ENCODE assay signal across 8 cellular contexts in the genomic region with DNA sequence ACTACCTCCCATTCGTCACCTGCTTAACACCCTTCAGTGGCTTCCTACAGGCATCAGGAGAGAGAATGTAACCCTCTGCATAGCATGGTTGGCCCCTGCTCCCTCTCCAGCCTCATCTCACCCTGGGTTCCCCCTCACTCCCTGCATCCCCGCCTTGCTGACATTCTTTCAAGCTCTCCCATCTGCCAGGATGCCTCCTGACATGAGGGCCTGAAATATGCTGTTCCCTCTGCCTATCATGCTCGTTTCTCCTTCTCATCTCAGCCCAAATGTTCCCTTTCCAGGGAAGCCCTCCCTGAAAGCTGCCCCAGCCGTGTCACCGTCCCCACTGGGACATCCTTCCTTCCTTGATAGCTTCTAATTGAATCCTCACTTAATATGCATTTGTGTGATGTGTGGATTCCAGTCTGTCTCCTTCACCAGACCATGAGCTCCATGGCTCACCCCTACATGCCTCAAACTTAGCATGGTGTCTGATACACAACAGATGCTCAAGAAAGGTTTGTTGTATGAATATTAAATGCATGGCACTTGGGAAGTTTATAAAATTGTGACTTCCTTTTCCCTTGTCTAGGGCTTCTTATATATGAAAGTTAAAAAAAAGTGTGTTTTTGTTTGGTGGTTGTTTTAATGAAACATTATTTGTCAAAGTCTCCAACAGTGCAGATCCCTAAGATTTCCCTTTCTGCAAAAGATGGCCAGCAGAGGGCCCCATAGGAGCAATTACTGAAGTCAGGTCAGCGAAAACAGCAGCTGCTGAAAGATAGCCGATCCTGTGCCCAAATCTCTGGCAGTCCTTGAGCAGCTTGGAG. TPM values are rescaled to one million over a fixed set of nuclear protein-coding genes. Genes with fewer than 3 reads are reported as not detected.
DNase-seq lines count a peak whose midpoint lies in the region; ATAC-seq and TF ChIP-seq lines count a peak whose summit lies in the region.

No MANE protein-coding gene starts in this region.

- CTCF ChIA-PET in HEK293 (lab: Yijun Ruan, JAX) = interaction anchor here (0.7 to 6.3 kb wide), 28 partner anchors 9 to 413 kb away, joined by 3 to 66 read pairs (median 4); no protein-coding TSS in a partner anchor

- H3K27me3 ChIP-seq in lung (ENCODE audit: control insufficient read depth, insufficient read depth) = no peaks in the 10 kb centered on the region

- no peaks in the 10 kb centered on the region for H3K9me3 ChIP-seq in HEK293 (ENCODE audit: control insufficient read depth, insufficient read depth, low read depth, low read length)
- H3K9me3 ChIP-seq in lung (ENCODE audit: control insufficient read depth in 2 of 2, insufficient read depth in 1 of 2, low read length in 1 of 2) = no peaks in the 10 kb centered on the region

- 63% methylated on average over 7 of the region's 7 CpGs for WGBS in lung, 2 donors

- ATAC-seq in lung (ENCODE audit: insufficient read depth, low FRiP score) = peak; percentile 89
- no peak for ATAC-seq in GM19452 (IDR thresholded peaks at IDR 0.05; ENCODE audit: unreplicated experiment)

- H3K27ac ChIP-seq in HEK293 (ENCODE audit: extremely low read depth, low read depth, low read length) = no peak overlapping the region
- no peak overlapping the region for H3K27ac ChIP-seq in lung (ENCODE audit: low read depth in 1 of 2, low read length in 1 of 2)

- no peaks in the 10 kb centered on the region for H3K36me3 ChIP-seq in HEK293 (ENCODE audit: control insufficient read depth in 2 of 2, insufficient read depth in 1 of 2, low read length in 2 of 2)
- H3K36me3 ChIP-seq in lung (ENCODE audit: control insufficient read depth in 2 of 2, insufficient read depth in 2 of 2, low read length in 2 of 2) = no peaks in the 10 kb centered on the region

- H3K4me3 ChIP-seq in HEK293 (ENCODE audit: low read depth, low read length) (no peak overlapping the region), lung (no peak overlapping the region)

- DNase-seq in CMK (ENCODE audit: low read depth) (peak; percentile 39), NCI-H510A (lab: John Stamatoyannopoulos, UW) (peak; percentile 33), dermis blood vessel endothelial cell (peak; percentile 82), lung (ENCODE audit: low spot score) (peak; percentile 62)
- peak; percentile 78 for DNase-seq in activated CD4-positive, alpha-beta T cell treated with anti-CD3 and anti-CD28 coated beads, Interleukin-2, amount 50 U/mL, for 1 hour
- peak; percentile 32 for DNase-seq in stimulated activated CD8-positive, alpha-beta memory T cell treated with anti-CD3 and anti-CD28 coated beads, Interleukin-12 subunit alpha, Interleukin-12 subunit beta, amount 100 ng/mL, for 24 hours (ENCODE audit: extremely low read depth)

- POLR2A ChIA-PET in HEK293 (lab: Yijun Ruan, JAX) = no interaction called here

- TF ChIP-seq CTCF in HEK293 (tag by site-specific recombination; IDR thresholded peaks at IDR 0.05) = 0 out of 2 replicates have a peak, but pooled peaks have one; percentile 27
- TF ChIP-seq CTCF in lung (IDR thresholded peaks at IDR 0.05; ENCODE audit: control extremely low read depth, extremely low read depth) = peak; percentile 65

- H3K4me1 ChIP-seq in HEK293 (ENCODE audit: control insufficient read depth, insufficient read depth, low read length) (no peaks in the 10 kb centered on the region), lung (ENCODE audit: control insufficient read depth in 2 of 2, insufficient read depth in 2 of 2, low read length in 2 of 2) (peaks cover 0 to 2% of the 10 kb centered on the region in 2 donors)

TF ChIP-seq in HEK293, 187 proteins besides CTCF, POLR2A, EP300 and RAD21 (continues in another document):
- 0 out of 2 replicates have a peak, but pooled peaks have one; percentile 21 for TF ChIP-seq ZSCAN30 (tag by site-specific recombination; IDR thresholded peaks at IDR 0.05)
- TF ChIP-seq ZNF175 (tag by site-specific recombination; IDR thresholded peaks at IDR 0.05) = no peak
- TF ChIP-seq ZBTB17 (tag by site-specific recombination; IDR thresholded peaks at IDR 0.05) = peak; percentile 85
- no peak for TF ChIP-seq REPIN1 (tag by site-specific recombination; IDR thresholded peaks at IDR 0.05; ENCODE audit: low read depth)
- no peak for TF ChIP-seq ZNF530 (tag by site-specific recombination; IDR thresholded peaks at IDR 0.05; ENCODE audit: low read depth)
- TF ChIP-seq ZNF341 (tag by site-specific recombination; IDR thresholded peaks at IDR 0.05; ENCODE audit: low read depth) = no peak
- TF ChIP-seq ZNF274 (IDR thresholded peaks at IDR 0.05; ENCODE audit: low read length) = no peak
- TF ChIP-seq ZNF274 (tag by site-specific recombination; IDR thresholded peaks at IDR 0.05; ENCODE audit: borderline replicate concordance) = no peak
- TF ChIP-seq, protein P1, sequence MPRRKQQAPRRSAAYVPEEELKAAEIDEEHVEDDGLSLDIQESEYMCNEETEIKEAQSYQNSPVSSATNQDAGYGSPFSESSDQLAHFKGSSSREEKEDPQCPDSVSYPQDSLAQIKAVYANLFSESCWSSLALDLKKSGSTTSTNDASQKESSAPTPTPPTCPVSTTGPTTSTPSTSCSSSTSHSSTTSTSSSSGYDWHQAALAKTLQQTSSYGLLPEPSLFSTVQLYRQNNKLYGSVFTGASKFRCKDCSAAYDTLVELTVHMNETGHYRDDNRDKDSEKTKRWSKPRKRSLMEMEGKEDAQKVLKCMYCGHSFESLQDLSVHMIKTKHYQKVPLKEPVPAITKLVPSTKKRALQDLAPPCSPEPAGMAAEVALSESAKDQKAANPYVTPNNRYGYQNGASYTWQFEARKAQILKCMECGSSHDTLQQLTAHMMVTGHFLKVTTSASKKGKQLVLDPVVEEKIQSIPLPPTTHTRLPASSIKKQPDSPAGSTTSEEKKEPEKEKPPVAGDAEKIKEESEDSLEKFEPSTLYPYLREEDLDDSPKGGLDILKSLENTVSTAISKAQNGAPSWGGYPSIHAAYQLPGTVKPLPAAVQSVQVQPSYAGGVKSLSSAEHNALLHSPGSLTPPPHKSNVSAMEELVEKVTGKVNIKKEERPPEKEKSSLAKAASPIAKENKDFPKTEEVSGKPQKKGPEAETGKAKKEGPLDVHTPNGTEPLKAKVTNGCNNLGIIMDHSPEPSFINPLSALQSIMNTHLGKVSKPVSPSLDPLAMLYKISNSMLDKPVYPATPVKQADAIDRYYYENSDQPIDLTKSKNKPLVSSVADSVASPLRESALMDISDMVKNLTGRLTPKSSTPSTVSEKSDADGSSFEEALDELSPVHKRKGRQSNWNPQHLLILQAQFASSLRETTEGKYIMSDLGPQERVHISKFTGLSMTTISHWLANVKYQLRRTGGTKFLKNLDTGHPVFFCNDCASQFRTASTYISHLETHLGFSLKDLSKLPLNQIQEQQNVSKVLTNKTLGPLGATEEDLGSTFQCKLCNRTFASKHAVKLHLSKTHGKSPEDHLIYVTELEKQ (tag by site-specific recombination; IDR thresholded peaks at IDR 0.05; ENCODE audit: borderline replicate concordance) = no peak
- no peak for TF ChIP-seq ZNF202 (tag by site-specific recombination; IDR thresholded peaks at IDR 0.05; ENCODE audit: borderline replicate concordance)
- TF ChIP-seq ZSCAN23 (tag by site-specific recombination; IDR thresholded peaks at IDR 0.05) = no peak
- no peak for TF ChIP-seq GFI1B (tag by site-specific recombination; IDR thresholded peaks at IDR 0.05)
- no peak for TF ChIP-seq KLF8 (tag by site-specific recombination; IDR thresholded peaks at IDR 0.05)
- TF ChIP-seq ZNF837 (tag by site-specific recombination; IDR thresholded peaks at IDR 0.05) = no peak
- TF ChIP-seq, protein P2, sequence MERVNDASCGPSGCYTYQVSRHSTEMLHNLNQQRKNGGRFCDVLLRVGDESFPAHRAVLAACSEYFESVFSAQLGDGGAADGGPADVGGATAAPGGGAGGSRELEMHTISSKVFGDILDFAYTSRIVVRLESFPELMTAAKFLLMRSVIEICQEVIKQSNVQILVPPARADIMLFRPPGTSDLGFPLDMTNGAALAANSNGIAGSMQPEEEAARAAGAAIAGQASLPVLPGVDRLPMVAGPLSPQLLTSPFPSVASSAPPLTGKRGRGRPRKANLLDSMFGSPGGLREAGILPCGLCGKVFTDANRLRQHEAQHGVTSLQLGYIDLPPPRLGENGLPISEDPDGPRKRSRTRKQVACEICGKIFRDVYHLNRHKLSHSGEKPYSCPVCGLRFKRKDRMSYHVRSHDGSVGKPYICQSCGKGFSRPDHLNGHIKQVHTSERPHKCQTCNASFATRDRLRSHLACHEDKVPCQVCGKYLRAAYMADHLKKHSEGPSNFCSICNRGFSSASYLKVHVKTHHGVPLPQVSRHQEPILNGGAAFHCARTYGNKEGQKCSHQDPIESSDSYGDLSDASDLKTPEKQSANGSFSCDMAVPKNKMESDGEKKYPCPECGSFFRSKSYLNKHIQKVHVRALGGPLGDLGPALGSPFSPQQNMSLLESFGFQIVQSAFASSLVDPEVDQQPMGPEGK (tag by site-specific recombination; IDR thresholded peaks at IDR 0.05) = no peak
- TF ChIP-seq ZNF112 (tag by site-specific recombination; IDR thresholded peaks at IDR 0.05) = no peak
- TF ChIP-seq GLIS2 (tag by site-specific recombination; IDR thresholded peaks at IDR 0.05) = no peak
- TF ChIP-seq ZNF561 (tag by site-specific recombination; IDR thresholded peaks at IDR 0.05; ENCODE audit: borderline replicate concordance) = 0 out of 2 replicates have a peak, but pooled peaks have one; percentile 34
- TF ChIP-seq ZNF585B (tag by site-specific recombination; IDR thresholded peaks at IDR 0.05) = no peak
- no peak for TF ChIP-seq ZNF830 (tag by site-specific recombination; IDR thresholded peaks at IDR 0.05; ENCODE audit: low read depth)
- TF ChIP-seq, protein P3, sequence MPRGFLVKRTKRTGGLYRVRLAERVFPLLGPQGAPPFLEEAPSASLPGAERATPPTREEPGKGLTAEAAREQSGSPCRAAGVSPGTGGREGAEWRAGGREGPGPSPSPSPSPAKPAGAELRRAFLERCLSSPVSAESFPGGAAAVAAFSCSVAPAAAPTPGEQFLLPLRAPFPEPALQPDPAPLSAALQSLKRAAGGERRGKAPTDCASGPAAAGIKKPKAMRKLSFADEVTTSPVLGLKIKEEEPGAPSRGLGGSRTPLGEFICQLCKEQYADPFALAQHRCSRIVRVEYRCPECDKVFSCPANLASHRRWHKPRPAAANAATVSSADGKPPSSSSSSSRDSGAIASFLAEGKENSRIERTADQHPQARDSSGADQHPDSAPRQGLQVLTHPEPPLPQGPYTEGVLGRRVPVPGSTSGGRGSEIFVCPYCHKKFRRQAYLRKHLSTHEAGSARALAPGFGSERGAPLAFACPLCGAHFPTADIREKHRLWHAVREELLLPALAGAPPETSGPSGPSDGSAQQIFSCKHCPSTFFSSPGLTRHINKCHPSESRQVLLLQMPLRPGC (tag by site-specific recombination; IDR thresholded peaks at IDR 0.05) = no peak
- TF ChIP-seq ZNF843 (tag by site-specific recombination; IDR thresholded peaks at IDR 0.05) = no peak
- peak; percentile 51; the same call in 1 of the 2 replicates for TF ChIP-seq ZNF660 (tag by site-specific recombination; IDR thresholded peaks at IDR 0.05)
- no peak for TF ChIP-seq ZNF791 (tag by site-specific recombination; IDR thresholded peaks at IDR 0.05)

RNA-seq across cellular contexts. Expression of a gene that starts 7.3 kb away (rescaled TPM):
- total RNA-seq in dermis blood vessel endothelial cell = not detected in 2 replicates
- not detected for total RNA-seq in lung
- polyA plus RNA-seq in lung = under 1 TPM in 1 of 2 donors, not detected in 1; 0.05 TPM

Comparison
In these comparisons a context has a peak if more than half of its experiments do, and no peak if none do; other contexts are left out.
1. DNase-seq: peak in every context shown above with its lines; median percentile 82 in dermis blood vessel endothelial cell; 78 in activated CD4-positive, alpha-beta T cell treated with anti-CD3 and anti-CD28 coated beads, Interleukin-2, amount 50 U/mL, for 1 hour; 62 in lung; 39 in CMK; 33 in NCI-H510A; 32 in stimulated activated CD8-positive, alpha-beta memory T cell treated with anti-CD3 and anti-CD28 coated beads, Interleukin-12 subunit alpha, Interleukin-12 subunit beta, amount 100 ng/mL, for 24 hours.